2 cellular contexts compared by ENCODE assay signal in the genomic region with DNA sequence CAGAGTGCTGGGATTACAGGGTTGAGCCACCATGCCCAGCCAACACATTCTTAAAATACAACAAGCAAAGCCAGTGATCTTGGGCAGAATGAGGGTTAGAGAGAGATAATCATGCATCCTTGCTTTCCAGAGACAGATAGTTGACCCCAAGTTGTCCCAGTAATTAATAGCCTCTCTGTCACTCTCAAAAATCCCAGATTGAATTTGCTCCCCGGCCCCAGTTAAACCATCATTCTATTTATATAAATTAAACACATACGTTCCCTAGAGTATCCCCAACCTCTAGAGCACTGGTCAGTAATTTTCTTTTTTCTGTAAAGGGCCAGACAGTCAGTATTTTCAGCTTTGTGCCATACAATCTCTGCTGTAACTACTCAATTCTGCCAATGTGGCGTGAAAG.
TF ChIP-seq lines count a peak whose summit lies in the region.

No MANE protein-coding gene starts in this region.

TF ChIP-seq in SK-N-SH, 30 proteins besides CTCF, POLR2A, EP300 and RAD21 (continued from another document):
- TF ChIP-seq, protein P1, sequence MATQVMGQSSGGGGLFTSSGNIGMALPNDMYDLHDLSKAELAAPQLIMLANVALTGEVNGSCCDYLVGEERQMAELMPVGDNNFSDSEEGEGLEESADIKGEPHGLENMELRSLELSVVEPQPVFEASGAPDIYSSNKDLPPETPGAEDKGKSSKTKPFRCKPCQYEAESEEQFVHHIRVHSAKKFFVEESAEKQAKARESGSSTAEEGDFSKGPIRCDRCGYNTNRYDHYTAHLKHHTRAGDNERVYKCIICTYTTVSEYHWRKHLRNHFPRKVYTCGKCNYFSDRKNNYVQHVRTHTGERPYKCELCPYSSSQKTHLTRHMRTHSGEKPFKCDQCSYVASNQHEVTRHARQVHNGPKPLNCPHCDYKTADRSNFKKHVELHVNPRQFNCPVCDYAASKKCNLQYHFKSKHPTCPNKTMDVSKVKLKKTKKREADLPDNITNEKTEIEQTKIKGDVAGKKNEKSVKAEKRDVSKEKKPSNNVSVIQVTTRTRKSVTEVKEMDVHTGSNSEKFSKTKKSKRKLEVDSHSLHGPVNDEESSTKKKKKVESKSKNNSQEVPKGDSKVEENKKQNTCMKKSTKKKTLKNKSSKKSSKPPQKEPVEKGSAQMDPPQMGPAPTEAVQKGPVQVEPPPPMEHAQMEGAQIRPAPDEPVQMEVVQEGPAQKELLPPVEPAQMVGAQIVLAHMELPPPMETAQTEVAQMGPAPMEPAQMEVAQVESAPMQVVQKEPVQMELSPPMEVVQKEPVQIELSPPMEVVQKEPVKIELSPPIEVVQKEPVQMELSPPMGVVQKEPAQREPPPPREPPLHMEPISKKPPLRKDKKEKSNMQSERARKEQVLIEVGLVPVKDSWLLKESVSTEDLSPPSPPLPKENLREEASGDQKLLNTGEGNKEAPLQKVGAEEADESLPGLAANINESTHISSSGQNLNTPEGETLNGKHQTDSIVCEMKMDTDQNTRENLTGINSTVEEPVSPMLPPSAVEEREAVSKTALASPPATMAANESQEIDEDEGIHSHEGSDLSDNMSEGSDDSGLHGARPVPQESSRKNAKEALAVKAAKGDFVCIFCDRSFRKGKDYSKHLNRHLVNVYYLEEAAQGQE (IDR thresholded peaks at IDR 0.05; ENCODE audit: low read depth, low read length), result no peak
- TF ChIP-seq, protein P2, sequence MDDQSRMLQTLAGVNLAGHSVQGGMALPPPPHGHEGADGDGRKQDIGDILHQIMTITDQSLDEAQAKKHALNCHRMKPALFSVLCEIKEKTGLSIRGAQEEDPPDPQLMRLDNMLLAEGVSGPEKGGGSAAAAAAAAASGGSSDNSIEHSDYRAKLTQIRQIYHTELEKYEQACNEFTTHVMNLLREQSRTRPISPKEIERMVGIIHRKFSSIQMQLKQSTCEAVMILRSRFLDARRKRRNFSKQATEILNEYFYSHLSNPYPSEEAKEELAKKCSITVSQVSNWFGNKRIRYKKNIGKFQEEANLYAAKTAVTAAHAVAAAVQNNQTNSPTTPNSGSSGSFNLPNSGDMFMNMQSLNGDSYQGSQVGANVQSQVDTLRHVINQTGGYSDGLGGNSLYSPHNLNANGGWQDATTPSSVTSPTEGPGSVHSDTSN (IDR thresholded peaks at IDR 0.05), result no peak
- TF ChIP-seq POLR2AphosphoS5 (IDR thresholded peaks at IDR 0.05; ENCODE audit: low read depth, low read length) (no peak), FOXM1 (IDR thresholded peaks at IDR 0.05; ENCODE audit: low read depth) (no peak), NFIC (IDR thresholded peaks at IDR 0.05; ENCODE audit: borderline replicate concordance) (no peak), TCF12 (IDR thresholded peaks at IDR 0.05) (no peak), MEF2A (IDR thresholded peaks at IDR 0.05; ENCODE audit: borderline replicate concordance, low read depth) (no peak)

TF ChIP-seq in SK-N-SH treated with all-trans-retinoic acid at 6 μM for 48 hours, 23 proteins besides CTCF, POLR2A, EP300 and RAD21 (continued from another document):
- TF ChIP-seq, protein P3, sequence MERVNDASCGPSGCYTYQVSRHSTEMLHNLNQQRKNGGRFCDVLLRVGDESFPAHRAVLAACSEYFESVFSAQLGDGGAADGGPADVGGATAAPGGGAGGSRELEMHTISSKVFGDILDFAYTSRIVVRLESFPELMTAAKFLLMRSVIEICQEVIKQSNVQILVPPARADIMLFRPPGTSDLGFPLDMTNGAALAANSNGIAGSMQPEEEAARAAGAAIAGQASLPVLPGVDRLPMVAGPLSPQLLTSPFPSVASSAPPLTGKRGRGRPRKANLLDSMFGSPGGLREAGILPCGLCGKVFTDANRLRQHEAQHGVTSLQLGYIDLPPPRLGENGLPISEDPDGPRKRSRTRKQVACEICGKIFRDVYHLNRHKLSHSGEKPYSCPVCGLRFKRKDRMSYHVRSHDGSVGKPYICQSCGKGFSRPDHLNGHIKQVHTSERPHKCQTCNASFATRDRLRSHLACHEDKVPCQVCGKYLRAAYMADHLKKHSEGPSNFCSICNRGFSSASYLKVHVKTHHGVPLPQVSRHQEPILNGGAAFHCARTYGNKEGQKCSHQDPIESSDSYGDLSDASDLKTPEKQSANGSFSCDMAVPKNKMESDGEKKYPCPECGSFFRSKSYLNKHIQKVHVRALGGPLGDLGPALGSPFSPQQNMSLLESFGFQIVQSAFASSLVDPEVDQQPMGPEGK (CRISPR knock-in tag; IDR thresholded peaks at IDR 0.05; ENCODE audit: borderline replicate concordance), result no peak
- TF ChIP-seq TCF4 (CRISPR knock-in tag; IDR thresholded peaks at IDR 0.05; ENCODE audit: borderline replicate concordance) (no peak), RARB (CRISPR knock-in tag; IDR thresholded peaks at IDR 0.05) (no peak), ESRRG (CRISPR knock-in tag; IDR thresholded peaks at IDR 0.05) (no peak), SNAI2 (CRISPR knock-in tag; IDR thresholded peaks at IDR 0.05) (no peak)
- TF ChIP-seq, protein P4, sequence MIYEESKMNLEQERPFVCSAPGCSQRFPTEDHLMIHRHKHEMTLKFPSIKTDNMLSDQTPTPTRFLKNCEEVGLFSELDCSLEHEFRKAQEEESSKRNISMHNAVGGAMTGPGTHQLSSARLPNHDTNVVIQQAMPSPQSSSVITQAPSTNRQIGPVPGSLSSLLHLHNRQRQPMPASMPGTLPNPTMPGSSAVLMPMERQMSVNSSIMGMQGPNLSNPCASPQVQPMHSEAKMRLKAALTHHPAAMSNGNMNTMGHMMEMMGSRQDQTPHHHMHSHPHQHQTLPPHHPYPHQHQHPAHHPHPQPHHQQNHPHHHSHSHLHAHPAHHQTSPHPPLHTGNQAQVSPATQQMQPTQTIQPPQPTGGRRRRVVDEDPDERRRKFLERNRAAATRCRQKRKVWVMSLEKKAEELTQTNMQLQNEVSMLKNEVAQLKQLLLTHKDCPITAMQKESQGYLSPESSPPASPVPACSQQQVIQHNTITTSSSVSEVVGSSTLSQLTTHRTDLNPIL (CRISPR knock-in tag; IDR thresholded peaks at IDR 0.05; ENCODE audit: low read depth), result no peak
